In the genomic region with DNA sequence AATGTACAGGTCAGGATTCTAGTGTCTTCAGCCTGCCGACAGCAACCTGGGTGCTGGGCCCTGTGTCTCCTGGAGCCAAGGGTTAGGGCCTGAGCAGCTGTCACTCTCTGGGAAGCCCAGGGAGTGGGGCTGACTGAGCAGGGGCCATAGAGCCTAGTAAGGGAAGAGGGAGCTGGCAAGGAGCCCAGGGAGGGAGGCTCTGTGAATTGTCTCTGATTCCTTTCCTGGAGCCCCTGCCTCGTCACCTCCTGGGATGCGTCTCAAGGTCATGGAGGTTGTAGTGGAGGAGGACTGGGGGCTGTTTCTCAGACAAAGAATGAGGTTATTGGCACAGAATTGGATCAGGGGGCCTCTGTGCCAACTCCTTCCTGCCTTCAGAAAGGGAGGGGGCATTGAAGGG, we compare ENCODE assay signal across 18 cellular contexts. TPM values are rescaled to one million over a fixed set of nuclear protein-coding genes. Genes with fewer than 3 reads are reported as not detected.
DNase-seq lines count a peak whose midpoint lies in the region; ATAC-seq, FAIRE-seq and TF ChIP-seq lines count a peak whose summit lies in the region.
"Had no signal": no experiment of that assay in that cellular context is flagged by ENCODE, and none has a peak within 500 bp of the region (broad histone marks: within the 10 kb centered on the region; RNA-seq: fewer than 3 reads in every experiment).

No MANE protein-coding gene starts in this region.

- no peak overlapping the region for H3K14ac ChIP-seq in H1 (ENCODE audit: insufficient read length)

- no peak for FAIRE-seq in H1 (lab: Jason Lieb, UNC)
- FAIRE-seq: colon had no signal

- no peak for TF ChIP-seq EP300 in H1 (IDR thresholded peaks at IDR 0.05; ENCODE audit: borderline replicate concordance in 1 of 2, low read depth in 2 of 2, low read length in 2 of 2)

- WGBS in H1 (ENCODE audit: extremely low coverage in 1 of 2, insufficient coverage in 1 of 2, insufficient read length in 1 of 2, insufficient replicate concordance in 2 of 2, low coverage in 1 of 2, low lambda C conversion rate in 2 of 2, missing lambda C conversion rate in 1 of 2), 2 experiments = 89% methylated on average over 3 of the region's 3 CpGs; no CpG with 5 or more reads in 1 of the 2 experiments

- intact Hi-C loops in Right ventricle myocardium inferior (cut with DNase I) = no loop called here

- POLR2A ChIA-PET in H1 (lab: Charles Lee; ENCODE audit: partially characterized antibody) = interaction anchor here (1.0 to 2.8 kb wide), 3 partner anchors 9 to 73 kb away, joined by 3 to 26 read pairs (median 10); no protein-coding TSS in a partner anchor

- no peak overlapping the region for H3K9ac ChIP-seq in H1 (replicated peaks in 1 of 4; ENCODE audit: extremely low read depth in 1 of 4, low read depth in 3 of 4, low read length in 3 of 4)

- no peak overlapping the region for H3K23ac ChIP-seq in H1 (ENCODE audit: insufficient read length)

- CTCF ChIA-PET in H1 (lab: Charles Lee; ENCODE audit: partially characterized antibody) = interaction anchor here (0.6 to 3.5 kb wide), 5 partner anchors 9 to 125 kb away, joined by 3 to 20 read pairs (median 4); no protein-coding TSS in a partner anchor

- H3K4me1 ChIP-seq in H1 (replicated peaks in 1 of 4; ENCODE audit: control insufficient read depth in 3 of 4, insufficient read depth in 4 of 4, low read length in 3 of 4) = peaks cover 6 to 20% (median 11%) of the 10 kb centered on the region in 4 experiments
- H3K4me1 ChIP-seq: gastrocnemius medialis, spleen had no signal

- DNase-seq in NCI-H82 (lab: John Stamatoyannopoulos, UW) = peak; percentile 51
- no peak for DNase-seq in NCI-H82 treated with DMSO at 0.1 percent for 48 hours (lab: John Stamatoyannopoulos, UW; ENCODE audit: unreplicated experiment)
- DNase-seq in NCI-H446 (lab: John Stamatoyannopoulos, UW) = peak; percentile 8 to 83
- no peak for DNase-seq in H1 (ENCODE audit: low read depth in 1 of 2, low spot score in 2 of 2)
- DNase-seq in superior temporal gyrus (ENCODE audit: extremely low spot score) = peak; percentile 42
- no peak for DNase-seq in ecto neural progenitor cell (ENCODE audit: low spot score)
- no peak for DNase-seq in Right ventricle myocardium inferior (ENCODE audit: missing footprints)
- DNase-seq in NCI-H748 (lab: John Stamatoyannopoulos, UW; ENCODE audit: unreplicated experiment) = no peak
- DNase-seq: amniotic stem cell; CD8-positive, alpha-beta memory T cell; gastrocnemius medialis; spleen had no signal

- no peak overlapping the region for H2AFZ ChIP-seq in H1 (ENCODE audit: low read length)

- H3K27ac ChIP-seq in H1 (ENCODE audit: low read depth, low read length) = 0 out of 2 replicates have a peak overlapping the region, but pooled peaks have one; percentile 11
- H3K27ac ChIP-seq: epithelial cell of prostate, gastrocnemius medialis, spleen had no signal

- H3K4ac ChIP-seq in H1 (replicated peaks; ENCODE audit: insufficient read length, low read depth, low read length) = no peak overlapping the region

- H2BK20ac ChIP-seq in H1 (ENCODE audit: low read length) = no peak overlapping the region

- H3K79me2 ChIP-seq in H1 (ENCODE audit: control insufficient read depth in 1 of 2, insufficient read depth in 2 of 2, low read length in 2 of 2) = no peaks in the 10 kb centered on the region

- no peak overlapping the region for H2AK5ac ChIP-seq in H1 (ENCODE audit: low read depth, low read length)

- no peak for TF ChIP-seq CTCF in H1 (IDR thresholded peaks at IDR 0.05; ENCODE audit: control extremely low read depth in 1 of 3, insufficient read depth in 1 of 3, low read depth in 1 of 3, low read length in 3 of 3)

- H3K18ac ChIP-seq in H1 (ENCODE audit: extremely low read depth, low read length) = peak overlapping the region; percentile 1; the same call in 1 of the 2 replicates

- no peak overlapping the region for H4K5ac ChIP-seq in H1 (ENCODE audit: insufficient read length, low read depth, low read length)

- H4K8ac ChIP-seq in H1 (ENCODE audit: extremely low read depth, insufficient read depth, low read length) = no peak overlapping the region; the same call in 1 of the 2 replicates

- H2BK120ac ChIP-seq in H1 (replicated peaks; ENCODE audit: low read depth, low read length) = no peak overlapping the region

- H3K4me3 ChIP-seq in H1 (ENCODE audit: extremely low read depth in 1 of 4, insufficient read depth in 2 of 4, low read depth in 3 of 4, low read length in 4 of 4) = no peak overlapping the region
- H3K4me3 ChIP-seq: gastrocnemius medialis, spleen had no signal

- H2BK15ac ChIP-seq in H1 (ENCODE audit: low read length) = peak overlapping the region; percentile 46; the same call in 1 of the 2 replicates

- no peaks in the 10 kb centered on the region for H3K27me3 ChIP-seq in H1 (replicated peaks in 1 of 4; ENCODE audit: control insufficient read depth in 3 of 4, extremely low read depth in 1 of 4, insufficient read depth in 3 of 4, low read length in 3 of 4)
- H3K27me3 ChIP-seq: gastrocnemius medialis, spleen had no signal

- H3K56ac ChIP-seq in H1 (replicated peaks; ENCODE audit: insufficient read length, low read depth, low read length) = no peak overlapping the region

- peaks cover 0 to 4% of the 10 kb centered on the region in 2 experiments for H4K20me1 ChIP-seq in H1 (replicated peaks in 1 of 2; ENCODE audit: control insufficient read depth in 1 of 2, insufficient read depth in 2 of 2, low read length in 2 of 2)

- no peak overlapping the region for H2BK12ac ChIP-seq in H1 (ENCODE audit: low read depth, low read length)

- TF ChIP-seq RAD21 in H1 (IDR thresholded peaks at IDR 0.05 in 1 of 2, conservative IDR thresholded peaks at IDR 0.05 in 1 of 2; ENCODE audit: low read depth in 2 of 2, low read length in 2 of 2) = no peak

- H2BK5ac ChIP-seq in H1 (ENCODE audit: low read depth, low read length) = no peak overlapping the region

- H3K9me3 ChIP-seq in H1 (ENCODE audit: insufficient read depth in 2 of 2, low read depth in 1 of 2, low read length in 1 of 2) = no peaks in the 10 kb centered on the region
- H3K9me3 ChIP-seq: gastrocnemius medialis, spleen had no signal

- H3K23me2 ChIP-seq in H1 (ENCODE audit: low read depth, low read length) = no peaks in the 10 kb centered on the region

- no peak for TF ChIP-seq POLR2A in H1 (IDR thresholded peaks at IDR 0.05; ENCODE audit: control extremely low read depth in 1 of 2, low read depth in 2 of 2, low read length in 2 of 2)

- no peaks in the 10 kb centered on the region; the same call in 1 of the 2 replicates for H3K79me1 ChIP-seq in H1 (ENCODE audit: low read depth, low read length)

- H3K4me2 ChIP-seq in H1 (ENCODE audit: insufficient read depth in 1 of 2, low read depth in 2 of 2, low read length in 2 of 2) = peak overlapping the region in 1 of 2 experiments; percentile 62; a peak in 2 of 4 replicates

- H4K91ac ChIP-seq in H1 (replicated peaks; ENCODE audit: insufficient read length, low read length) = peak overlapping the region; percentile 7

- no peak for ATAC-seq in Right ventricle myocardium inferior
- ATAC-seq: gastrocnemius medialis; stimulated activated effector memory CD8-positive, alpha-beta T cell treated with anti-CD3 and anti-CD28 coated beads, Interleukin-12 subunit alpha, Interleukin-12 subunit beta, amount 100 ng/mL, for 72 hours had no signal

- H3K36me3 ChIP-seq in H1 (ENCODE audit: control insufficient read depth in 2 of 4, insufficient read depth in 4 of 4, low read length in 3 of 4) = peaks cover under 1 to 11% (median 3%) of the 10 kb centered on the region in 4 experiments; a peak in 6 of 8 replicates

TF ChIP-seq in H1, 55 proteins besides CTCF, POLR2A, EP300 and RAD21 (continues in another document):
- TF ChIP-seq RXRA (IDR thresholded peaks at IDR 0.05; ENCODE audit: insufficient read depth, low read depth, low read length) = no peak
- no peak for TF ChIP-seq CHD2 (IDR thresholded peaks at IDR 0.05; ENCODE audit: low read length)
- TF ChIP-seq TBP (IDR thresholded peaks at IDR 0.05; ENCODE audit: low read depth, low read length) = no peak
- no peak for TF ChIP-seq CEBPB (IDR thresholded peaks at IDR 0.05; ENCODE audit: low read depth, low read length)
- TF ChIP-seq PHF8 (conservative IDR thresholded peaks at IDR 0.05; ENCODE audit: low read depth, low read length) = no peak
- no peak for TF ChIP-seq MAFK (IDR thresholded peaks at IDR 0.05; ENCODE audit: low read depth, low read length)
- TF ChIP-seq KDM5A (IDR thresholded peaks at IDR 0.05; ENCODE audit: low read length) = no peak

RNA-seq across cellular contexts. Expression of a gene that starts 11.8 kb away (rescaled TPM):
- total RNA-seq in H1 (2021; fragmentation: NEBNext Ultra II Directional; extraction: Animal tissue kit (Norgen Biotek cat#: 25700)) = 2.7 and 3.3 TPM in 2 replicates
- polyA plus RNA-seq in H1 (2011; rRNA removed) = 2.7 and 3.8 TPM in 2 replicates
- polyA plus RNA-seq in H1 (2011; cell fraction: cytosol; rRNA removed) = 2.0 TPM
- 3.6 TPM for polyA plus RNA-seq in H1 (2011; cell fraction: nucleus; rRNA removed)
- polyA plus RNA-seq in H1 (2012, experiment 1 of 2) = 2.3 to 3.8 TPM (median 2.9 TPM) in 4 replicates
- polyA plus RNA-seq in H1 (2012, experiment 2 of 2) = 2.9 TPM
- polyA plus RNA-seq in H1 (2013, experiment 1 of 2) = 2.0 TPM
- 1.9 TPM for polyA plus RNA-seq in H1 (2013, experiment 2 of 2)
- 1.4 and 1.8 TPM in 2 replicates for polyA minus RNA-seq in H1 (2011; rRNA and poly(A)+ RNA removed)
- 4.4 TPM for polyA minus RNA-seq in H1 (2011; cell fraction: cytosol; rRNA and poly(A)+ RNA removed)
- polyA minus RNA-seq in H1 (2011; cell fraction: nucleus; rRNA and poly(A)+ RNA removed) = 4.6 TPM
- total RNA-seq in Right ventricle myocardium inferior = 1.9 TPM
- total RNA-seq: CD8-positive, alpha-beta memory T cell; M059J; NCI-H460 had no signal
- polyA plus RNA-seq: CD8-positive, alpha-beta memory T cell had no signal

RNA-seq across cellular contexts. Expression of a gene that starts 19.0 kb away (rescaled TPM):
- 150 and 160 TPM in 2 replicates for total RNA-seq in H1 (2021; fragmentation: NEBNext Ultra II Directional; extraction: Animal tissue kit (Norgen Biotek cat#: 25700))
- polyA plus RNA-seq in H1 (2011; rRNA removed) = 176 and 193 TPM in 2 replicates
- 218 TPM for polyA plus RNA-seq in H1 (2011; cell fraction: cytosol; rRNA removed)
- 122 TPM for polyA plus RNA-seq in H1 (2011; cell fraction: nucleus; rRNA removed)
- 205 to 242 TPM (median 231 TPM) in 4 replicates for polyA plus RNA-seq in H1 (2012, experiment 1 of 2)
- polyA plus RNA-seq in H1 (2012, experiment 2 of 2) = 111 TPM
- 192 TPM for polyA plus RNA-seq in H1 (2013, experiment 1 of 2)
- 197 TPM for polyA plus RNA-seq in H1 (2013, experiment 2 of 2)
- polyA minus RNA-seq in H1 (2011; rRNA and poly(A)+ RNA removed) = 15.5 and 27.1 TPM in 2 replicates
- polyA minus RNA-seq in H1 (2011; cell fraction: cytosol; rRNA and poly(A)+ RNA removed) = 61.7 TPM
- polyA minus RNA-seq in H1 (2011; cell fraction: nucleus; rRNA and poly(A)+ RNA removed) = 25.0 TPM
- total RNA-seq in Right ventricle myocardium inferior = 88.8 TPM

RNA-seq across cellular contexts. Expression of a gene that starts 19.1 kb away (rescaled TPM):
- total RNA-seq in H1 (2021; fragmentation: NEBNext Ultra II Directional; extraction: Animal tissue kit (Norgen Biotek cat#: 25700)) = 0.21 and 0.54 TPM in 2 replicates
- 0.50 and 0.71 TPM in 2 replicates for polyA plus RNA-seq in H1 (2011; rRNA removed)
- 0.62 TPM for polyA plus RNA-seq in H1 (2011; cell fraction: cytosol; rRNA removed)
- polyA plus RNA-seq in H1 (2011; cell fraction: nucleus; rRNA removed) = 0.90 TPM
- 0.70 to 0.97 TPM (median 0.76 TPM) in 4 replicates for polyA plus RNA-seq in H1 (2012, experiment 1 of 2)
- 0.70 TPM for polyA plus RNA-seq in H1 (2012, experiment 2 of 2)
- 0.59 TPM for polyA plus RNA-seq in H1 (2013, experiment 1 of 2)
- 0.77 TPM for polyA plus RNA-seq in H1 (2013, experiment 2 of 2)
- 0.28 and 0.51 TPM in 2 replicates for polyA minus RNA-seq in H1 (2011; rRNA and poly(A)+ RNA removed)
- polyA minus RNA-seq in H1 (2011; cell fraction: cytosol; rRNA and poly(A)+ RNA removed) = not detected
- polyA minus RNA-seq in H1 (2011; cell fraction: nucleus; rRNA and poly(A)+ RNA removed) = not detected
- total RNA-seq in Right ventricle myocardium inferior = 0.68 TPM
- total RNA-seq: liver, spleen had no signal
- polyA plus RNA-seq: CD8-positive, alpha-beta memory T cell had no signal

Comparison
In these comparisons a context has a peak if more than half of its experiments do, and no peak if none do; other contexts are left out.
1. DNase-seq: peak in NCI-H82 (single experiment), NCI-H446 (2 of 2) and superior temporal gyrus (single experiment); none in NCI-H82 treated with DMSO at 0.1 percent for 48 hours (single experiment), H1 (0 of 2), ecto neural progenitor cell (single experiment), Right ventricle myocardium inferior (single experiment) and NCI-H748 (single experiment).